Comparison of ENCODE assay signal across 29 cellular contexts in genomic region chr5:159203351-159203750, GRCh38. TPM values are rescaled to one million over a fixed set of nuclear protein-coding genes. Genes with fewer than 3 reads are reported as not detected.
DNase-seq lines count a peak whose midpoint lies in the region; ATAC-seq, FAIRE-seq and TF ChIP-seq lines count a peak whose summit lies in the region.
"Had no signal": no experiment of that assay in that cellular context is flagged by ENCODE, and none has a peak within 500 bp of the region (broad histone marks: within the 10 kb centered on the region; RNA-seq: fewer than 3 reads in every experiment).

No MANE protein-coding gene starts in this region.

- H3K36me3 Mint-ChIP-seq in CD4-positive, CD25-positive, alpha-beta regulatory T cell = peaks cover 15% of the 10 kb centered on the region
- H3K36me3 Mint-ChIP-seq in brain = peaks cover 38% of the 10 kb centered on the region

- H3K4me3 Mint-ChIP-seq in CD4-positive, CD25-positive, alpha-beta regulatory T cell = peak overlapping the region; percentile 28 to 99 (median 47)
- peak overlapping the region in 4 of 5 experiments; percentile 32 to 77 (median 55) for H3K4me3 Mint-ChIP-seq in brain
- H3K4me3 Mint-ChIP-seq: activated B cell treated with CpG ODN at 0.5 μM for 24 hours; dendritic cell treated with granulocyte-macrophage colony-stimulating factor and Interleukin-4, amounts not matched to agents 40 ng/mL and 50 ng/mL, for 4 days; GM23338; neural crest cell had no signal

- no peak for TF ChIP-seq CTCF in A549 (IDR thresholded peaks at IDR 0.05)
- TF ChIP-seq CTCF in KMS-11 (conservative IDR thresholded peaks at IDR 0.05; ENCODE audit: low read depth, low read length) = no peak
- TF ChIP-seq CTCF in brain (conservative IDR thresholded peaks at IDR 0.05) = no peak
- no peak for TF ChIP-seq CTCF in mucosa of descending colon (IDR thresholded peaks at IDR 0.05)
- TF ChIP-seq CTCF in right lobe of liver (IDR thresholded peaks at IDR 0.05) = no peak

- no peaks in the 10 kb centered on the region for H3K9me3 Mint-ChIP-seq in CD4-positive, CD25-positive, alpha-beta regulatory T cell
- H3K9me3 Mint-ChIP-seq in brain = peaks cover 0 to 4% (median 0%) of the 10 kb centered on the region in 5 experiments
- H3K9me3 Mint-ChIP-seq: activated B cell treated with CpG ODN at 0.5 μM for 24 hours; dendritic cell treated with granulocyte-macrophage colony-stimulating factor and Interleukin-4, amounts not matched to agents 40 ng/mL and 50 ng/mL, for 4 days; GM23338; neural crest cell; stimulated activated effector memory CD8-positive, alpha-beta T cell treated with anti-CD3 and anti-CD28 coated beads, Interleukin-12 subunit alpha, Interleukin-12 subunit beta, amount 100 ng/mL, for 72 hours had no signal

- no peak overlapping the region for H2AFZ ChIP-seq in KMS-11 (ENCODE audit: low read depth)
- H2AFZ ChIP-seq: GM23338 had no signal

- intact Hi-C loops in mucosa of descending colon (cut with DNase I, micrococcal nuclease) (no loop called here), right lobe of liver (cut with DNase I) (no loop called here)

- peak overlapping the region; percentile 59 to 97; a peak in 4 of 6 replicates for H3K27ac ChIP-seq in A549
- H3K27ac ChIP-seq in CD4-positive, CD25-positive, alpha-beta regulatory T cell (ENCODE audit: insufficient read depth, low read length, poor library complexity, severe bottlenecking) = peak overlapping the region; percentile 28
- no peak overlapping the region for H3K27ac ChIP-seq in KMS-11
- no peak overlapping the region for H3K27ac ChIP-seq in right lobe of liver
- H3K27ac ChIP-seq: C4-2B, cardiac muscle cell had no signal

- CTCF ChIA-PET in A549 (lab: Yijun Ruan, JAX) = interaction anchor here (0.6 to 1.4 kb wide), 3 partner anchors 12 to 921 kb away, joined by 3 to 7 read pairs (median 3); no protein-coding TSS in a partner anchor

- H3K79me2 ChIP-seq in KMS-11 (ENCODE audit: insufficient read depth, low read depth) = peaks cover 99% of the 10 kb centered on the region

- H3K27me3 Mint-ChIP-seq in CD4-positive, CD25-positive, alpha-beta regulatory T cell = peaks cover 4% of the 10 kb centered on the region
- no peaks in the 10 kb centered on the region for H3K27me3 Mint-ChIP-seq in brain
- H3K27me3 Mint-ChIP-seq: activated B cell treated with CpG ODN at 0.5 μM for 24 hours; dendritic cell treated with granulocyte-macrophage colony-stimulating factor and Interleukin-4, amounts not matched to agents 40 ng/mL and 50 ng/mL, for 4 days had no signal

- TF ChIP-seq EP300 in A549 (IDR thresholded peaks at IDR 0.05) = no peak

- H3K4me2 ChIP-seq in A549 = peak overlapping the region; percentile 94
- peak overlapping the region; percentile 91; the same call in 1 of the 2 replicates for H3K4me2 ChIP-seq in KMS-11
- H3K4me2 ChIP-seq: GM23338 had no signal

- FAIRE-seq in A549 (lab: Jason Lieb, UNC) = no peak
- FAIRE-seq: HepG2, RCC 7860 had no signal

- H3K9ac ChIP-seq in KMS-11 = no peak overlapping the region

- DNase-seq in A549 (ENCODE audit: low read depth in 1 of 2, low spot score in 1 of 2) (no peak), mucosa of descending colon (no peak), right lobe of liver (no peak), OCI-M1 (lab: John Stamatoyannopoulos, UW) (no peak)
- DNase-seq in CD4-positive, CD25-positive, alpha-beta regulatory T cell = no peak
- DNase-seq: activated B cell treated with CpG ODN at 0.5 μM for 24 hours; activated naive CD4-positive, alpha-beta T cell treated with anti-CD3 and anti-CD28 coated beads, Interleukin-2, amount 50 U/mL, for 16 hours; aorta; DMS 273 treated with DMSO at 0.1 percent for 48 hours; foreskin melanocyte; NCI-H1105; NCI-H187 treated with DMSO at 0.1 percent for 48 hours; NCI-H69; stimulated activated CD4-positive, alpha-beta T cell treated with anti-CD3 and anti-CD28 coated beads, Interleukin-4, amount 100 ng/mL, for 24 hours; SW 1271; testis had no signal

- H3K4me3 ChIP-seq in A549 (no peak overlapping the region; the same call in 2 of the 3 replicates), KMS-11 (IDR thresholded peaks at IDR 0.05; ENCODE audit: insufficient read depth, low read depth, low read length) (no peak overlapping the region), mucosa of descending colon (no peak overlapping the region), right lobe of liver (no peak overlapping the region)
- peak overlapping the region; percentile 9 for H3K4me3 ChIP-seq in CD4-positive, CD25-positive, alpha-beta regulatory T cell (ENCODE audit: low read depth, low read length)
- H3K4me3 ChIP-seq: cardiac muscle cell, esophagus muscularis mucosa, GM23338, lung, testis had no signal

- 29% methylated on average over 2 of the region's 2 CpGs for WGBS in A549 (ENCODE audit: missing lambda C conversion rate)
- 72% methylated on average over 2 of the region's 2 CpGs for WGBS in right lobe of liver (ENCODE audit: insufficient coverage, low coverage, low lambda C conversion rate, missing lambda C conversion rate)

- peaks cover 15% of the 10 kb centered on the region for H3K36me3 ChIP-seq in CD4-positive, CD25-positive, alpha-beta regulatory T cell (ENCODE audit: control insufficient read depth, insufficient read depth, low read length)
- H3K36me3 ChIP-seq in KMS-11 (ENCODE audit: insufficient read depth) (no peaks in the 10 kb centered on the region), mucosa of descending colon (ENCODE audit: low read depth) (no peaks in the 10 kb centered on the region), right lobe of liver (no peaks in the 10 kb centered on the region)
- H3K36me3 ChIP-seq: cardiac muscle cell had no signal

- no peaks in the 10 kb centered on the region; the same call in 1 of the 2 replicates for H4K20me1 ChIP-seq in KMS-11 (ENCODE audit: insufficient read depth)

- peak overlapping the region in 2 of 3 donors; percentile 5 to 69 for H3K27ac Mint-ChIP-seq in CD4-positive, CD25-positive, alpha-beta regulatory T cell
- H3K27ac Mint-ChIP-seq in brain = peak overlapping the region in 1 of 5 experiments; percentile 74
- H3K27ac Mint-ChIP-seq: activated B cell treated with CpG ODN at 0.5 μM for 24 hours; dendritic cell treated with granulocyte-macrophage colony-stimulating factor and Interleukin-4, amounts not matched to agents 40 ng/mL and 50 ng/mL, for 4 days; GM23338; stimulated activated effector memory CD8-positive, alpha-beta T cell treated with anti-CD3 and anti-CD28 coated beads, Interleukin-12 subunit alpha, Interleukin-12 subunit beta, amount 100 ng/mL, for 72 hours had no signal

- H3K27me3 ChIP-seq in CD4-positive, CD25-positive, alpha-beta regulatory T cell (ENCODE audit: control insufficient read depth, insufficient read depth, low read length) = no peaks in the 10 kb centered on the region
- no peaks in the 10 kb centered on the region for H3K27me3 ChIP-seq in KMS-11 (ENCODE audit: insufficient read depth, low read depth)
- H3K27me3 ChIP-seq in right lobe of liver = no peaks in the 10 kb centered on the region
- H3K27me3 ChIP-seq: cardiac muscle cell, esophagus muscularis mucosa, testis had no signal

- TF ChIP-seq RAD21 in A549 (conservative IDR thresholded peaks at IDR 0.05 in 1 of 2, IDR thresholded peaks at IDR 0.05 in 1 of 2) = no peak

- H3K9me3 ChIP-seq in A549 (no peaks in the 10 kb centered on the region), mucosa of descending colon (no peaks in the 10 kb centered on the region), right lobe of liver (no peaks in the 10 kb centered on the region)
- no peaks in the 10 kb centered on the region for H3K9me3 ChIP-seq in CD4-positive, CD25-positive, alpha-beta regulatory T cell (ENCODE audit: control insufficient read depth in 2 of 2, low read length in 2 of 2)
- H3K9me3 ChIP-seq: esophagus muscularis mucosa, testis had no signal

- H3K4me1 ChIP-seq in A549 (peaks cover 70% of the 10 kb centered on the region), KMS-11 (ENCODE audit: low read depth, poor library complexity, severe bottlenecking) (peaks cover 42% of the 10 kb centered on the region), mucosa of descending colon (ENCODE audit: low read depth) (peaks cover 26% of the 10 kb centered on the region), right lobe of liver (peaks cover 0 to 4% (median 2%) of the 10 kb centered on the region in 4 donors)
- H3K4me1 ChIP-seq in CD4-positive, CD25-positive, alpha-beta regulatory T cell (ENCODE audit: control insufficient read depth, insufficient read depth, low read length, poor library complexity, severe bottlenecking) = peaks cover 72% of the 10 kb centered on the region

- ATAC-seq in A549 (no peak), mucosa of descending colon (no peak), right lobe of liver (no peak)
- no peak for ATAC-seq in CD4-positive, CD25-positive, alpha-beta regulatory T cell (ENCODE audit: low read depth in 2 of 2)
- ATAC-seq: GM23338; HepG2; sciatic nerve; stimulated activated effector memory CD8-positive, alpha-beta T cell treated with anti-CD3 and anti-CD28 coated beads, Interleukin-12 subunit alpha, Interleukin-12 subunit beta, amount 100 ng/mL, for 72 hours had no signal

- no peak for TF ChIP-seq POLR2A in A549 (IDR thresholded peaks at IDR 0.05; ENCODE audit: low read length)
- no peak for TF ChIP-seq POLR2A in right lobe of liver (IDR thresholded peaks at IDR 0.05)

- H3K4me1 Mint-ChIP-seq in CD4-positive, CD25-positive, alpha-beta regulatory T cell = peaks cover 48 to 83% (median 73%) of the 10 kb centered on the region in 4 donors
- peaks cover 66% of the 10 kb centered on the region for H3K4me1 Mint-ChIP-seq in brain

- POLR2A ChIA-PET in A549 (lab: Yijun Ruan, JAX) = no interaction called here

RNA-seq across cellular contexts. Expression of gene RNF145, which starts 6.0 kb away (rescaled TPM):
- polyA plus RNA-seq in A549 (2011; rRNA removed) = 122 and 147 TPM in 2 replicates
- 38.4 and 45.0 TPM in 2 replicates for polyA plus RNA-seq in A549 (2012; cell fraction: cytosol; rRNA removed)
- polyA plus RNA-seq in A549 (2012; cell fraction: nucleus; rRNA removed) = 20.9 and 43.9 TPM in 2 replicates
- 120 to 146 TPM (median 137 TPM) in 3 replicates for polyA plus RNA-seq in A549 (2017; fragmentation: RNase III; extraction: RNeasy Plus Mini Kit Qiagen cat#74134 plus additional on column Dnase treatment)
- 82.2 and 83.3 TPM in 2 replicates for polyA minus RNA-seq in A549 (2011; rRNA and poly(A)+ RNA removed)
- 67.9 TPM for total RNA-seq in CD4-positive, CD25-positive, alpha-beta regulatory T cell
- 10 to 100 TPM in 3 of 4 donors, 1 to 10 TPM in 1; 8.8 to 12.6 (median 11.2) TPM for polyA plus RNA-seq in CD4-positive, CD25-positive, alpha-beta regulatory T cell
- polyA plus RNA-seq in brain (ENCODE audit: insufficient read depth, low read depth, low replicate concordance) = 33.5 TPM
- total RNA-seq in mucosa of descending colon = 10 to 100 TPM; 50.0 to 72.6 (median 57.2) TPM
- 10 to 100 TPM in 5 of 6 experiments, 1 to 10 TPM in 1; 7.2 to 20.9 (median 10.6) TPM for total RNA-seq in right lobe of liver

RNA-seq across cellular contexts. Expression of gene UBLCP1, which starts 59.7 kb away (rescaled TPM):
- 46.7 and 64.8 TPM in 2 replicates for polyA plus RNA-seq in A549 (2011; rRNA removed)
- polyA plus RNA-seq in A549 (2012; cell fraction: cytosol; rRNA removed) = 10.9 and 11.2 TPM in 2 replicates
- polyA plus RNA-seq in A549 (2012; cell fraction: nucleus; rRNA removed) = 2.2 and 5.1 TPM in 2 replicates
- polyA plus RNA-seq in A549 (2017; fragmentation: RNase III; extraction: RNeasy Plus Mini Kit Qiagen cat#74134 plus additional on column Dnase treatment) = 36.5 to 39.6 TPM (median 38.5 TPM) in 3 replicates
- 5.8 and 5.9 TPM in 2 replicates for polyA minus RNA-seq in A549 (2011; rRNA and poly(A)+ RNA removed)
- total RNA-seq in CD4-positive, CD25-positive, alpha-beta regulatory T cell = 20.5 TPM
- polyA plus RNA-seq in CD4-positive, CD25-positive, alpha-beta regulatory T cell = 10 to 100 TPM; 52.8 to 66.1 (median 60.2) TPM
- polyA plus RNA-seq in brain (ENCODE audit: insufficient read depth, low read depth, low replicate concordance) = 7.2 TPM
- total RNA-seq in mucosa of descending colon = 10 to 100 TPM; 12.1 to 18.3 (median 17.7) TPM
- 10 to 100 TPM in 1 of 6 experiments, 1 to 10 TPM in 5; 5.5 to 13.8 (median 8.1) TPM for total RNA-seq in right lobe of liver

Comparison
In these comparisons a context has a peak if more than half of its experiments do, and no peak if none do; other contexts are left out.
1. H3K27ac ChIP-seq: peak in A549 (2 of 2) and CD4-positive, CD25-positive, alpha-beta regulatory T cell (single experiment); none in KMS-11 (single experiment) and right lobe of liver (0 of 3).